ENCODE assay signal across 11 cellular contexts in genomic region chr10:6507311-6507710, GRCh38.
A peak's percentile ranks its signal among the peaks of the same experiment; 100 is the strongest.
DNase-seq lines count a peak whose midpoint lies in the region; ATAC-seq, FAIRE-seq and TF ChIP-seq lines count a peak whose summit lies in the region.
"Had no signal": no experiment of that assay in that cellular context is flagged by ENCODE, and none has a peak within 500 bp of the region (broad histone marks: within the 10 kb centered on the region; RNA-seq: fewer than 3 reads in every experiment).

No MANE protein-coding gene starts in this region.

- intact Hi-C loops in naive thymus-derived CD4-positive, alpha-beta T cell (cut with micrococcal nuclease), result loop anchor here in 1 of 2 donors (1.0 kb wide), 1 partner anchor 8 kb away; no protein-coding TSS in a partner anchor
- intact Hi-C loops in OCI-LY7 (cut with micrococcal nuclease; ENCODE audit: unreplicated experiment) (no loop called here), kidney (cut with DNase I) (no loop called here)

- TF ChIP-seq EP300 in upper lobe of left lung (IDR thresholded peaks at IDR 0.05), result no peak

- TF ChIP-seq CTCF in OCI-LY7 (conservative IDR thresholded peaks at IDR 0.05; ENCODE audit: low read length) (no peak), kidney (IDR thresholded peaks at IDR 0.05; ENCODE audit: borderline replicate concordance, extremely low read depth, insufficient read depth) (no peak), upper lobe of left lung (IDR thresholded peaks at IDR 0.05) (no peak)

- peak overlapping the region in 1 of 10 donors; percentile 69 for H3K4me3 Mint-ChIP-seq in naive thymus-derived CD4-positive, alpha-beta T cell
- H3K4me3 Mint-ChIP-seq: naive B cell had no signal

- POLR2A ChIA-PET in naive thymus-derived CD4-positive, alpha-beta T cell (lab: Charles Lee), result interaction anchor here (1.0 to 2.1 kb wide), 3 partner anchors 11 to 23 kb away, joined by 3 to 7 read pairs (median 4); no protein-coding TSS in a partner anchor
- POLR2A ChIA-PET in OCI-LY7 (lab: Charles Lee), result interaction anchor here (0.6 kb wide), 1 partner anchor 27 kb away, joined by 3 read pairs; no protein-coding TSS in a partner anchor

- 76 to 83% methylated on average over 5 of the region's 5 CpGs for WGBS in upper lobe of left lung, 2 donors

- H3K4me2 ChIP-seq in OCI-LY7 (ENCODE audit: low read length), result no peak overlapping the region

- no peaks in the 10 kb centered on the region for H3K79me2 ChIP-seq in OCI-LY7 (ENCODE audit: insufficient read depth, low read depth, low read length)

- H3K27ac ChIP-seq in naive thymus-derived CD4-positive, alpha-beta T cell (ENCODE audit: low read depth, low read length), result peak overlapping the region; percentile 9
- H3K27ac ChIP-seq in OCI-LY7 (ENCODE audit: low read depth, low read length, poor library complexity, severe bottlenecking) (no peak overlapping the region), kidney (ENCODE audit: low read depth in 2 of 2, low read length in 2 of 2) (no peak overlapping the region), upper lobe of left lung (no peak overlapping the region)
- H3K27ac ChIP-seq: ascending aorta had no signal

- no peak overlapping the region for H3K4me3 ChIP-seq in naive thymus-derived CD4-positive, alpha-beta T cell (ENCODE audit: low read length)
- H3K4me3 ChIP-seq in OCI-LY7 (ENCODE audit: low read depth, low read length, poor library complexity, severe bottlenecking) (no peak overlapping the region), kidney (ENCODE audit: low read length in 2 of 2) (no peak overlapping the region), upper lobe of left lung (no peak overlapping the region)
- H3K4me3 ChIP-seq: ascending aorta had no signal

- peaks cover 6 to 23% of the 10 kb centered on the region in 2 donors for H3K4me1 ChIP-seq in naive thymus-derived CD4-positive, alpha-beta T cell (ENCODE audit: control insufficient read depth in 2 of 2, insufficient read depth in 2 of 2, low read length in 2 of 2)
- H3K4me1 ChIP-seq in OCI-LY7 (ENCODE audit: insufficient read depth, low read length, poor library complexity, severe bottlenecking) (no peaks in the 10 kb centered on the region), kidney (ENCODE audit: control insufficient read depth in 1 of 2, insufficient read depth in 1 of 2, low read depth in 1 of 2, low read length in 2 of 2) (no peaks in the 10 kb centered on the region), upper lobe of left lung (no peaks in the 10 kb centered on the region)
- H3K4me1 ChIP-seq: ascending aorta had no signal

- TF ChIP-seq POLR2A in upper lobe of left lung (IDR thresholded peaks at IDR 0.05), result no peak

- ATAC-seq in GM18519 (IDR thresholded peaks at IDR 0.05; ENCODE audit: low FRiP score, unreplicated experiment) (peak; percentile 87), GM21423 (IDR thresholded peaks at IDR 0.05; ENCODE audit: unreplicated experiment) (peak; percentile 87), HG03520 (IDR thresholded peaks at IDR 0.05; ENCODE audit: unreplicated experiment) (peak; percentile 88), upper lobe of left lung (ENCODE audit: low FRiP score in 2 of 2) (no peak)
- ATAC-seq in naive thymus-derived CD4-positive, alpha-beta T cell, result no peak

- DNase-seq in naive thymus-derived CD4-positive, alpha-beta T cell, result no peak
- DNase-seq in mucosa of gallbladder (ENCODE audit: low spot score) (no peak), OCI-LY7 (ENCODE audit: low spot score) (no peak), kidney (no peak), upper lobe of left lung (no peak)
- DNase-seq: naive B cell, NCI-H2029 treated with DMSO at 0.1 percent for 48 hours had no signal

- H3K36me3 ChIP-seq in naive thymus-derived CD4-positive, alpha-beta T cell (ENCODE audit: control insufficient read depth in 2 of 3, insufficient read depth in 3 of 3, low read length in 3 of 3), result peaks cover 20 to 77% (median 20%) of the 10 kb centered on the region in 3 experiments
- H3K36me3 ChIP-seq in OCI-LY7 (ENCODE audit: insufficient read depth, low read length), result peaks cover 16% of the 10 kb centered on the region
- peaks cover 0 to 4% of the 10 kb centered on the region in 2 donors for H3K36me3 ChIP-seq in kidney (ENCODE audit: control insufficient read depth in 1 of 2, insufficient read depth in 2 of 2, low read length in 2 of 2)
- no peaks in the 10 kb centered on the region for H3K36me3 ChIP-seq in upper lobe of left lung
- H3K36me3 ChIP-seq: ascending aorta had no signal

- no TSS peak for BruUV-seq in OCI-LY7 (replicated peaks; lab: Mats Ljungman, UMichigan)

- no peaks in the 10 kb centered on the region for H3K9me2 ChIP-seq in OCI-LY7 (ENCODE audit: insufficient read depth, low read length)

- no peaks in the 10 kb centered on the region for H3K27me3 Mint-ChIP-seq in naive thymus-derived CD4-positive, alpha-beta T cell
- H3K27me3 Mint-ChIP-seq: naive B cell had no signal

- H3K27me3 ChIP-seq in naive thymus-derived CD4-positive, alpha-beta T cell (ENCODE audit: control insufficient read depth in 2 of 2, insufficient read depth in 2 of 2, low read length in 2 of 2), result no peaks in the 10 kb centered on the region
- no peaks in the 10 kb centered on the region for H3K27me3 ChIP-seq in upper lobe of left lung
- H3K27me3 ChIP-seq: ascending aorta had no signal

- no peaks in the 10 kb centered on the region for H3K9me3 ChIP-seq in naive thymus-derived CD4-positive, alpha-beta T cell (ENCODE audit: control insufficient read depth in 2 of 3, low read length in 3 of 3)
- H3K9me3 ChIP-seq in OCI-LY7 (ENCODE audit: low read length) (peaks cover 14% of the 10 kb centered on the region), kidney (ENCODE audit: control insufficient read depth in 1 of 2, low read length in 2 of 2) (no peaks in the 10 kb centered on the region), upper lobe of left lung (no peaks in the 10 kb centered on the region)
- H3K9me3 ChIP-seq: ascending aorta had no signal

- H4K20me1 ChIP-seq in OCI-LY7 (ENCODE audit: insufficient read depth, low read length), result no peaks in the 10 kb centered on the region

- FAIRE-seq in kidney (lab: Jason Lieb, UNC), result no peak

- H3K9ac ChIP-seq in kidney (ENCODE audit: low read length in 2 of 2), result no peak overlapping the region

- H3K9me3 Mint-ChIP-seq in naive thymus-derived CD4-positive, alpha-beta T cell, result peaks cover 0 to 22% (median 0%) of the 10 kb centered on the region in 11 donors

- peaks cover 21 to 76% (median 61%) of the 10 kb centered on the region in 5 donors for H3K36me3 Mint-ChIP-seq in naive thymus-derived CD4-positive, alpha-beta T cell
- H3K36me3 Mint-ChIP-seq: naive B cell had no signal

- peaks cover 20 to 53% (median 49%) of the 10 kb centered on the region in 7 donors for H3K4me1 Mint-ChIP-seq in naive thymus-derived CD4-positive, alpha-beta T cell

- no peak overlapping the region for H2AFZ ChIP-seq in OCI-LY7 (ENCODE audit: low read length)

- CTCF ChIA-PET in naive thymus-derived CD4-positive, alpha-beta T cell (lab: Charles Lee), result no interaction called here
- CTCF ChIA-PET in OCI-LY7 (lab: Charles Lee; ENCODE audit: unreplicated experiment), result no interaction called here

- H3K27ac Mint-ChIP-seq in naive thymus-derived CD4-positive, alpha-beta T cell, result peak overlapping the region in 7 of 9 donors; percentile 36 to 91 (median 56)
- H3K27ac Mint-ChIP-seq: naive B cell had no signal

Comparison
In these comparisons a context has a peak if more than half of its experiments do, and no peak if none do; other contexts are left out.
1. ATAC-seq: peak in GM18519 (single experiment), GM21423 (single experiment) and HG03520 (single experiment); none in naive thymus-derived CD4-positive, alpha-beta T cell (single experiment) and upper lobe of left lung (0 of 2).